24 cellular contexts compared by ENCODE assay signal in genomic region chr20:24492031-24492607, GRCh38. TPM values are rescaled to one million over a fixed set of nuclear protein-coding genes. Genes with fewer than 3 reads are reported as not detected.
DNase-seq lines count a peak whose midpoint lies in the region; ATAC-seq, FAIRE-seq and TF ChIP-seq lines count a peak whose summit lies in the region.
"Had no signal": no experiment of that assay in that cellular context is flagged by ENCODE, and none has a peak within 500 bp of the region (broad histone marks: within the 10 kb centered on the region; RNA-seq: fewer than 3 reads in every experiment).

No MANE protein-coding gene starts in this region.

- TF ChIP-seq POLR2A in HepG2 (IDR thresholded peaks at IDR 0.05; ENCODE audit: insufficient read depth in 1 of 2, low read depth in 2 of 2, low read length in 2 of 2) (no peak), right lobe of liver (IDR thresholded peaks at IDR 0.05) (no peak), K562 (conservative IDR thresholded peaks at IDR 0.05) (no peak), esophagus muscularis mucosa (IDR thresholded peaks at IDR 0.05; ENCODE audit: low read depth) (no peak)

- H3K36me3 ChIP-seq in HepG2 (replicated peaks in 1 of 2; ENCODE audit: control insufficient read depth in 1 of 2, insufficient read depth in 2 of 2, low read length in 2 of 2) (no peaks in the 10 kb centered on the region), right lobe of liver (no peaks in the 10 kb centered on the region), K562 (ENCODE audit: control insufficient read depth, insufficient read depth, low read length) (no peaks in the 10 kb centered on the region), iPS-20b (ENCODE audit: insufficient read depth, low read depth, low read length) (peaks cover 17% of the 10 kb centered on the region; the same call in 1 of the 2 replicates), esophagus muscularis mucosa (no peaks in the 10 kb centered on the region)
- H3K36me3 ChIP-seq: colonic mucosa had no signal

- no peak for TF ChIP-seq EP300 in HepG2 (IDR thresholded peaks at IDR 0.05; ENCODE audit: low read depth in 2 of 2, low read length in 2 of 2)
- TF ChIP-seq EP300 in HepG2 (CRISPR knock-in tag; IDR thresholded peaks at IDR 0.05; ENCODE audit: borderline replicate concordance): no peak
- TF ChIP-seq EP300 in K562 (IDR thresholded peaks at IDR 0.05; ENCODE audit: low read length): no peak
- TF ChIP-seq EP300 in esophagus muscularis mucosa (IDR thresholded peaks at IDR 0.05): no peak

- POLR2A ChIA-PET in HepG2 (lab: Yijun Ruan, JAX) (no interaction called here), K562 (lab: Yijun Ruan, JAX) (no interaction called here)

- no peak for TF ChIP-seq CTCF in HepG2 (CRISPR knock-in tag; IDR thresholded peaks at IDR 0.05)
- no peak for TF ChIP-seq CTCF in right lobe of liver (IDR thresholded peaks at IDR 0.05)
- TF ChIP-seq CTCF in K562 (IDR thresholded peaks at IDR 0.05 in 2 of 3, conservative IDR thresholded peaks at IDR 0.05 in 1 of 3; ENCODE audit: insufficient read depth in 2 of 3, low read depth in 1 of 3, low read length in 3 of 3): no peak
- no peak for TF ChIP-seq CTCF in esophagus muscularis mucosa (IDR thresholded peaks at IDR 0.05)

- H3K36me3 Mint-ChIP-seq in activated CD4-positive, alpha-beta T cell treated with anti-CD3 and anti-CD28 coated beads, Interleukin-2, amount 10 ng/mL, durations not matched to agents 24 days and 14 days (ENCODE audit: low read depth): no peaks in the 10 kb centered on the region
- H3K36me3 Mint-ChIP-seq: CD4-positive, CD25-positive, alpha-beta regulatory T cell had no signal

- WGBS in HepG2 (ENCODE audit: low lambda C conversion rate): 6% methylated on average over 12 of the region's 16 CpGs
- 7% methylated on average over 8 of the region's 16 CpGs for WGBS in right lobe of liver (ENCODE audit: insufficient coverage, low coverage, low lambda C conversion rate, missing lambda C conversion rate)
- WGBS in K562 (ENCODE audit: insufficient coverage, low coverage, missing lambda C conversion rate): 0% methylated on average over 9 of the region's 16 CpGs
- 72% methylated on average over 16 of the region's 16 CpGs for WGBS in esophagus muscularis mucosa

- no peaks in the 10 kb centered on the region for H3K79me2 ChIP-seq in HepG2 (ENCODE audit: insufficient read depth, low read length)
- no peaks in the 10 kb centered on the region for H3K79me2 ChIP-seq in K562 (ENCODE audit: control insufficient read depth, insufficient read depth, low read length)

- in situ Hi-C loops in HepG2 (cut with HindIII; ENCODE audit: extremely low pct_ligation_motif_present, low pct_unique_long_range_greater_than_20kb): no loop called here
- in situ Hi-C loops in K562 (cut with MboI): no loop called here

- no peaks in the 10 kb centered on the region for H3K9me3 Mint-ChIP-seq in activated CD4-positive, alpha-beta T cell treated with anti-CD3 and anti-CD28 coated beads, Interleukin-2, amount 10 ng/mL, durations not matched to agents 24 days and 14 days
- H3K9me3 Mint-ChIP-seq: CD4-positive, CD25-positive, alpha-beta regulatory T cell; nephron had no signal

- CTCF ChIA-PET in HepG2 (lab: Yijun Ruan, JAX; ENCODE audit: low intra/inter-chr PET ratio, low total read pairs) (no interaction called here), K562 (lab: Yijun Ruan, JAX; ENCODE audit: low intra/inter-chr PET ratio) (no interaction called here)

- no peak overlapping the region for H3K4me2 ChIP-seq in HepG2 (ENCODE audit: low read depth, low read length)
- no peak overlapping the region for H3K4me2 ChIP-seq in K562 (ENCODE audit: insufficient read depth, low read length)
- H3K4me2 ChIP-seq: smooth muscle cell had no signal

- H3K4me1 ChIP-seq in HepG2 (ENCODE audit: insufficient read depth, low read length) (no peaks in the 10 kb centered on the region), right lobe of liver (no peaks in the 10 kb centered on the region), K562 (replicated peaks in 1 of 2; ENCODE audit: control insufficient read depth in 2 of 2, insufficient read depth in 2 of 2, low read length in 2 of 2) (no peaks in the 10 kb centered on the region), iPS-20b (ENCODE audit: insufficient read depth, low read length) (peaks cover 13% of the 10 kb centered on the region; the same call in 1 of the 2 replicates), esophagus muscularis mucosa (peaks cover 0 to 4% (median 0%) of the 10 kb centered on the region in 4 donors)
- H3K4me1 ChIP-seq: colonic mucosa had no signal

- peak; percentile 56 for ATAC-seq in HepG2
- ATAC-seq in right lobe of liver: no peak
- peak; percentile 63 for ATAC-seq in K562
- no peak for ATAC-seq in GM19035 (IDR thresholded peaks at IDR 0.05; ENCODE audit: unreplicated experiment)

- no peak overlapping the region for H3K27ac ChIP-seq in HepG2 (ENCODE audit: extremely low read length, insufficient read depth, low read length)
- H3K27ac ChIP-seq in right lobe of liver: no peak overlapping the region
- H3K27ac ChIP-seq in K562 (ENCODE audit: extremely low read depth, low read depth, low read length): no peak overlapping the region
- H3K27ac ChIP-seq in iPS-20b (ENCODE audit: low read length): no peak overlapping the region
- H3K27ac ChIP-seq in esophagus muscularis mucosa (replicated peaks in 1 of 4): no peak overlapping the region
- H3K27ac ChIP-seq: colonic mucosa had no signal

- no peak for FAIRE-seq in HepG2 (lab: Jason Lieb, UNC)
- FAIRE-seq in K562 (lab: Jason Lieb, UNC): no peak
- FAIRE-seq: TTC549, urothelium cell line had no signal

- no peak overlapping the region for H3K9ac ChIP-seq in HepG2 (ENCODE audit: insufficient read depth, low read depth, low read length)
- no peak overlapping the region for H3K9ac ChIP-seq in K562 (ENCODE audit: insufficient read depth in 1 of 2, low read depth in 2 of 2, low read length in 2 of 2)
- peak overlapping the region; percentile 56; the same call in 1 of the 2 replicates for H3K9ac ChIP-seq in iPS-20b (ENCODE audit: low read depth, low read length)

- peaks cover 0 to 10% of the 10 kb centered on the region in 2 experiments; a peak in 2 of 5 replicates for H3K27me3 ChIP-seq in HepG2 (ENCODE audit: control insufficient read depth in 1 of 2, insufficient read depth in 2 of 2, low read length in 2 of 2)
- no peaks in the 10 kb centered on the region for H3K27me3 ChIP-seq in right lobe of liver
- 0 out of 5 replicates have a peak, but pooled peaks cover 0 to 4% of the 10 kb centered on the region in 2 experiments for H3K27me3 ChIP-seq in K562 (ENCODE audit: control insufficient read depth in 2 of 2, insufficient read depth in 2 of 2, low read length in 2 of 2)
- no peaks in the 10 kb centered on the region for H3K27me3 ChIP-seq in iPS-20b (ENCODE audit: insufficient read depth, low read length)
- peaks cover 0 to 3% (median 0%) of the 10 kb centered on the region in 4 donors for H3K27me3 ChIP-seq in esophagus muscularis mucosa
- H3K27me3 ChIP-seq: colonic mucosa had no signal

- H3K9me1 ChIP-seq in K562 (ENCODE audit: control insufficient read depth, insufficient read depth, low read length): no peaks in the 10 kb centered on the region

- H4K20me1 ChIP-seq in HepG2 (ENCODE audit: insufficient read depth, low read length) (no peaks in the 10 kb centered on the region), K562 (replicated peaks; ENCODE audit: control insufficient read depth, insufficient read depth, low read length) (0 out of 2 replicates have a peak, but pooled peaks cover 4% of the 10 kb centered on the region)

- no peak overlapping the region for H3K4me3 Mint-ChIP-seq in activated CD4-positive, alpha-beta T cell treated with anti-CD3 and anti-CD28 coated beads, Interleukin-2, amount 10 ng/mL, durations not matched to agents 24 days and 14 days
- H3K4me3 Mint-ChIP-seq: CD4-positive, CD25-positive, alpha-beta regulatory T cell; nephron had no signal

- H3K9me3 ChIP-seq in HepG2 (ENCODE audit: low read length): no peaks in the 10 kb centered on the region
- no peaks in the 10 kb centered on the region for H3K9me3 ChIP-seq in right lobe of liver
- no peaks in the 10 kb centered on the region for H3K9me3 ChIP-seq in K562 (replicated peaks; ENCODE audit: control insufficient read depth, insufficient read depth, low read depth, low read length)
- no peaks in the 10 kb centered on the region for H3K9me3 ChIP-seq in iPS-20b (ENCODE audit: insufficient read depth, low read depth, low read length)
- no peaks in the 10 kb centered on the region for H3K9me3 ChIP-seq in esophagus muscularis mucosa
- H3K9me3 ChIP-seq: colonic mucosa had no signal

- DNase-seq in HepG2 (ENCODE audit: low spot score) (peak; percentile 21), right lobe of liver (no peak), K562 (ENCODE audit: extremely low read depth in 1 of 4, low spot score in 3 of 4) (peak; percentile 11 to 29 (median 21)), esophagus muscularis mucosa (ENCODE audit: extremely low spot score) (no peak)
- no peak for DNase-seq in activated CD4-positive, alpha-beta T cell treated with anti-CD3 and anti-CD28 coated beads, Interleukin-2, amount 10 ng/mL, durations not matched to agents 24 days and 14 days
- no peak for DNase-seq in activated CD4-positive, alpha-beta T cell treated with anti-CD3 and anti-CD28 coated beads for 4 hours
- DNase-seq: activated naive CD4-positive, alpha-beta T cell treated with Interleukin-2 at 50 U/mL for 16 hours; CD4-positive, CD25-positive, alpha-beta regulatory T cell; midbrain; NCI-H1092; NCI-H2081; NCI-H510A treated with DMSO at 0.1 percent for 48 hours; SHP77; stimulated activated CD4-positive, alpha-beta T cell treated with anti-CD3 and anti-CD28 coated beads, Interleukin-4, amount 100 ng/mL, for 24 hours had no signal

- no peak overlapping the region for H3K4me3 ChIP-seq in HepG2 (replicated peaks in 1 of 3; ENCODE audit: insufficient read depth in 1 of 3, low read depth in 2 of 3, low read length in 3 of 3)
- H3K4me3 ChIP-seq in right lobe of liver: no peak overlapping the region
- H3K4me3 ChIP-seq in K562: no peak overlapping the region
- peak overlapping the region; percentile 47; the same call in 1 of the 2 replicates for H3K4me3 ChIP-seq in iPS-20b (ENCODE audit: low read length)
- H3K4me3 ChIP-seq in esophagus muscularis mucosa: no peak overlapping the region
- H3K4me3 ChIP-seq: colonic mucosa, smooth muscle cell had no signal

- BruUV-seq in HepG2 (replicated peaks; lab: Mats Ljungman, UMichigan): no TSS peak
- no TSS peak for BruUV-seq in K562 (replicated peaks; lab: Mats Ljungman, UMichigan)

- intact Hi-C loops in HepG2 (cut with micrococcal nuclease; ENCODE audit: unreplicated experiment) (no loop called here), right lobe of liver (cut with DNase I) (no loop called here), K562 (cut with micrococcal nuclease) (no loop called here), esophagus muscularis mucosa (cut with DNase I) (no loop called here)
- intact Hi-C loops in activated CD4-positive, alpha-beta T cell treated with anti-CD3 and anti-CD28 coated beads, Interleukin-2, amount 10 ng/mL, durations not matched to agents 24 days and 14 days (cut with micrococcal nuclease): no loop called here

- no peaks in the 10 kb centered on the region for H3K4me1 Mint-ChIP-seq in activated CD4-positive, alpha-beta T cell treated with anti-CD3 and anti-CD28 coated beads, Interleukin-2, amount 10 ng/mL, durations not matched to agents 24 days and 14 days
- H3K4me1 Mint-ChIP-seq: CD4-positive, CD25-positive, alpha-beta regulatory T cell had no signal

- H2AFZ ChIP-seq in HepG2 (ENCODE audit: low read length): no peak overlapping the region
- H2AFZ ChIP-seq in K562 (ENCODE audit: low read depth, low read length): no peak overlapping the region

- H3K27ac Mint-ChIP-seq in activated CD4-positive, alpha-beta T cell treated with anti-CD3 and anti-CD28 coated beads, Interleukin-2, amount 10 ng/mL, durations not matched to agents 24 days and 14 days: no peak overlapping the region
- H3K27ac Mint-ChIP-seq: CD4-positive, CD25-positive, alpha-beta regulatory T cell; nephron; progenitor cell of endocrine pancreas had no signal

- TF ChIP-seq RAD21 in HepG2 (CRISPR knock-in tag; IDR thresholded peaks at IDR 0.05): no peak
- no peak for TF ChIP-seq RAD21 in K562 (CRISPR knock-in tag; conservative IDR thresholded peaks at IDR 0.05 in 1 of 2, IDR thresholded peaks at IDR 0.05 in 1 of 2)

- H3K27me3 Mint-ChIP-seq in activated CD4-positive, alpha-beta T cell treated with anti-CD3 and anti-CD28 coated beads, Interleukin-2, amount 10 ng/mL, durations not matched to agents 24 days and 14 days: no peaks in the 10 kb centered on the region
- H3K27me3 Mint-ChIP-seq: CD4-positive, CD25-positive, alpha-beta regulatory T cell had no signal

RNA-seq across cellular contexts. Expression of gene SYNDIG1, which starts 22.7 kb away (rescaled TPM):
- total RNA-seq in HepG2 (2016; rRNA removed; fragmentation: Illumina TruSeq; extraction: Trizol): not detected in 2 replicates
- total RNA-seq in HepG2 (2016; cell fraction: cytosol; rRNA removed; fragmentation: Illumina TruSeq; extraction: Trizol; ENCODE audit: low read depth): not detected in 2 replicates
- total RNA-seq in HepG2 (2016; cell fraction: insoluble cytoplasmic fraction; rRNA removed; fragmentation: Illumina TruSeq; extraction: Trizol): not detected in 2 replicates
- total RNA-seq in HepG2 (2016; cell fraction: membrane; rRNA removed; fragmentation: Illumina TruSeq; extraction: Trizol): not detected in 2 replicates
- not detected in 2 replicates for total RNA-seq in HepG2 (2016; cell fraction: nucleus; rRNA removed; fragmentation: Illumina TruSeq; extraction: Trizol)
- polyA plus RNA-seq in HepG2 (2011; rRNA removed): not detected in 2 replicates
- polyA plus RNA-seq in HepG2 (2011; cell fraction: cytosol; rRNA removed): not detected in 2 replicates
- not detected in 2 replicates for polyA plus RNA-seq in HepG2 (2011; cell fraction: nucleus; rRNA removed)
- polyA plus RNA-seq in HepG2 (2012): not detected in 2 replicates
- polyA plus RNA-seq in HepG2 (2016; cell fraction: cytosol; fragmentation: Illumina TruSeq; extraction: Trizol; ENCODE audit: low read depth): not detected in 2 replicates
- not detected in 2 replicates for polyA plus RNA-seq in HepG2 (2016; cell fraction: insoluble cytoplasmic fraction; fragmentation: Illumina TruSeq; extraction: Trizol; ENCODE audit: low read depth)
- polyA plus RNA-seq in HepG2 (2016; cell fraction: membrane; fragmentation: Illumina TruSeq; extraction: Trizol; ENCODE audit: low read depth): not detected in 2 replicates
- polyA plus RNA-seq in HepG2 (2016; cell fraction: nucleus; fragmentation: Illumina TruSeq; extraction: Trizol; ENCODE audit: insufficient read depth, low read depth): not detected in 2 replicates
- not detected in 2 replicates for polyA minus RNA-seq in HepG2 (2011; rRNA and poly(A)+ RNA removed; ENCODE audit: low replicate concordance)
- polyA minus RNA-seq in HepG2 (2011; cell fraction: cytosol; rRNA and poly(A)+ RNA removed): not detected in 2 replicates
- not detected in 2 replicates for polyA minus RNA-seq in HepG2 (2011; cell fraction: nucleus; rRNA and poly(A)+ RNA removed)
- total RNA-seq in right lobe of liver: not detected
- not detected in 2 replicates for total RNA-seq in K562 (2011; cell fraction: chromatin; rRNA removed; ENCODE audit: low replicate concordance)
- not detected in 2 replicates for total RNA-seq in K562 (2011; cell fraction: nucleolus; rRNA removed)
- total RNA-seq in K562 (2011; cell fraction: nucleoplasm; rRNA removed): not detected in 2 replicates
- total RNA-seq in K562 (2014; rRNA removed): not detected in 2 replicates
- not detected in 2 replicates for total RNA-seq in K562 (2014; rRNA removed; fragmentation: Illumina TruSeq; extraction: Trizol)
- total RNA-seq in K562 (2015; rRNA removed; fragmentation: Illumina TruSeq; extraction: Trizol): not detected in 2 replicates
- total RNA-seq in K562 (2021): not detected in 2 replicates
- polyA plus RNA-seq in K562 (2011; rRNA removed): not detected in 2 replicates
- not detected in 2 replicates for polyA plus RNA-seq in K562 (2011; cell fraction: cytosol; rRNA removed)
- not detected in 2 replicates for polyA plus RNA-seq in K562 (2011; cell fraction: nucleus; rRNA removed)
- polyA plus RNA-seq in K562 (2012): not detected in 2 replicates
- polyA plus RNA-seq in K562 (2014; fragmentation: Illumina TruSeq; extraction: Trizol): not detected in 2 replicates
- not detected for polyA plus RNA-seq in K562 (2014; fragmentation: Nextera tagmentation; extraction: Ambion mirVana)
- not detected in 2 replicates for polyA plus RNA-seq in K562 (2014; rRNA removed)
- not detected in 2 replicates for polyA minus RNA-seq in K562 (2011; rRNA and poly(A)+ RNA removed)
- polyA minus RNA-seq in K562 (2011; cell fraction: cytosol; rRNA and poly(A)+ RNA removed): not detected in 2 replicates
- not detected in 2 replicates for polyA minus RNA-seq in K562 (2011; cell fraction: nucleus; rRNA and poly(A)+ RNA removed)
- not detected in 2 replicates for total RNA-seq in activated CD4-positive, alpha-beta T cell treated with anti-CD3 and anti-CD28 coated beads, Interleukin-2, amount 10 ng/mL, durations not matched to agents 24 days and 14 days
- total RNA-seq in esophagus muscularis mucosa: not detected
- total RNA-seq: CD4-positive, CD25-positive, alpha-beta regulatory T cell; HT-29 had no signal
- polyA plus RNA-seq: AG04450; CD4-positive, CD25-positive, alpha-beta regulatory T cell had no signal

Comparison
In these comparisons a context has a peak if more than half of its experiments do, and no peak if none do; other contexts are left out.
1. ATAC-seq: peak in HepG2 (single experiment) and K562 (single experiment); none in right lobe of liver (0 of 4) and GM19035 (single experiment).
2. DNase-seq: peak in HepG2 (single experiment) and K562 (4 of 4); none in right lobe of liver (0 of 3), activated CD4-positive, alpha-beta T cell treated with anti-CD3 and anti-CD28 coated beads, Interleukin-2, amount 10 ng/mL, durations not matched to agents 24 days and 14 days (single experiment), esophagus muscularis mucosa (single experiment) and activated CD4-positive, alpha-beta T cell treated with anti-CD3 and anti-CD28 coated beads for 4 hours (0 of 2).
3. Of the 241 proteins assayed by ChIP-seq in both HepG2 and K562: peak only in HepG2: none; only in K562: MAFG, NFE2, NFIC and TFAP4; in both: none; in neither: 237.